Comparison of ENCODE assay signal across 29 cellular contexts in genomic region chr2:235983016-235983415, GRCh38.
"Had no signal": no experiment of that assay in that cellular context is flagged by ENCODE, and none has a peak within 500 bp of the region (broad histone marks: within the 10 kb centered on the region; RNA-seq: fewer than 3 reads in every experiment).

No MANE protein-coding gene starts in this region.

- H3K4me1 Mint-ChIP-seq: naive B cell; naive thymus-derived CD8-positive, alpha-beta T cell; stimulated activated naive B cell treated with anti-CD40 and anti-IgM and Interleukin-4, amounts not matched to agents 10 μg/mL and 1 μg/mL and 100 μg/mL, for 72 hours; stimulated activated naive CD8-positive, alpha-beta T cell treated with anti-CD3 and anti-CD28 coated beads, Interleukin-15, amount 100 ng/mL, for 72 hours had no signal

- H3K36me3 ChIP-seq: neutrophil, pancreas, right lobe of liver, suprapubic skin, tibial artery, upper lobe of right lung, uterus had no signal

- DNase-seq: naive B cell; naive thymus-derived CD8-positive, alpha-beta T cell; nephron progenitor cell; nucleus accumbens; pancreas; psoas muscle; right cardiac atrium; right lobe of liver; stimulated activated CD4-positive, alpha-beta T cell treated with anti-CD3 and anti-CD28 coated beads, Interleukin-15, amount 100 ng/mL, for 24 hours; stimulated activated CD4-positive, alpha-beta T cell treated with anti-CD3 and anti-CD28 coated beads, Interleukin-2, amount 100 ng/mL, for 24 hours; stimulated activated CD4-positive, alpha-beta T cell treated with anti-CD3 and anti-CD28 coated beads, Interleukin-2, amount 100 ng/mL, for 48 hours; stimulated activated CD4-positive, alpha-beta T cell treated with anti-CD3 and anti-CD28 coated beads, Interleukin-4, amount 100 ng/mL, for 24 hours; stimulated activated naive B cell treated with anti-CD40 and anti-IgM and Interleukin-4, amounts not matched to agents 10 μg/mL and 1 μg/mL and 100 μg/mL, for 72 hours; stimulated activated naive CD8-positive, alpha-beta T cell treated with anti-CD3 and anti-CD28 coated beads, Interleukin-15, amount 100 ng/mL, for 72 hours; stimulated activated naive CD8-positive, alpha-beta T cell treated with anti-CD3 and anti-CD28 coated beads, Interleukin-15, Interleukin-2, amounts not matched to agents 100 U/mL and 50 U/mL, for 24 hours; substantia nigra; testis; tibial artery; transverse colon; upper lobe of right lung; uterus had no signal

- H3K4me1 ChIP-seq: pancreas, psoas muscle, right lobe of liver, suprapubic skin, testis, transverse colon, upper lobe of right lung, uterus had no signal

- H3K27me3 ChIP-seq: pancreas, right lobe of liver, suprapubic skin, testis, tibial artery, transverse colon, upper lobe of right lung, uterus had no signal

- H3K36me3 Mint-ChIP-seq: naive B cell; naive thymus-derived CD8-positive, alpha-beta T cell; stimulated activated effector memory CD8-positive, alpha-beta T cell treated with anti-CD3 and anti-CD28 coated beads, Interleukin-12 subunit alpha, Interleukin-12 subunit beta, amount 100 ng/mL, for 72 hours; stimulated activated naive B cell treated with anti-CD40 and anti-IgM and Interleukin-4, amounts not matched to agents 10 μg/mL and 1 μg/mL and 100 μg/mL, for 72 hours had no signal

- H3K9me3 Mint-ChIP-seq: nephron progenitor cell; stimulated activated effector memory CD8-positive, alpha-beta T cell treated with anti-CD3 and anti-CD28 coated beads, Interleukin-12 subunit alpha, Interleukin-12 subunit beta, amount 100 ng/mL, for 72 hours; type B pancreatic cell had no signal

- H3K4me2 ChIP-seq: smooth muscle cell had no signal

- H3K9me3 ChIP-seq: neutrophil, pancreas, psoas muscle, right lobe of liver, suprapubic skin, testis, tibial artery, transverse colon, upper lobe of right lung, uterus had no signal

- H3K4me3 ChIP-seq: pancreas, psoas muscle, right lobe of liver, skin epidermis, smooth muscle cell, suprapubic skin, testis, tibial artery, transverse colon, upper lobe of right lung, uterus had no signal

- H3K27me3 Mint-ChIP-seq: progenitor cell of endocrine pancreas, type B pancreatic cell had no signal

- H3K27ac Mint-ChIP-seq: naive thymus-derived CD8-positive, alpha-beta T cell; nephron progenitor cell; progenitor cell of endocrine pancreas; stimulated activated effector memory CD8-positive, alpha-beta T cell treated with anti-CD3 and anti-CD28 coated beads, Interleukin-12 subunit alpha, Interleukin-12 subunit beta, amount 100 ng/mL, for 72 hours; stimulated activated naive B cell treated with anti-CD40 and anti-IgM and Interleukin-4, amounts not matched to agents 10 μg/mL and 1 μg/mL and 100 μg/mL, for 72 hours; stimulated activated naive CD8-positive, alpha-beta T cell treated with anti-CD3 and anti-CD28 coated beads, Interleukin-15, amount 100 ng/mL, for 72 hours; type B pancreatic cell had no signal

- ATAC-seq: naive thymus-derived CD8-positive, alpha-beta T cell; pancreas; psoas muscle; right cardiac atrium; stimulated activated effector memory CD8-positive, alpha-beta T cell treated with anti-CD3 and anti-CD28 coated beads, Interleukin-12 subunit alpha, Interleukin-12 subunit beta, amount 100 ng/mL, for 72 hours; stimulated activated naive B cell treated with anti-CD40 and anti-IgM and Interleukin-4, amounts not matched to agents 10 μg/mL and 1 μg/mL and 100 μg/mL, for 72 hours; stimulated activated naive CD8-positive, alpha-beta T cell treated with anti-CD3 and anti-CD28 coated beads, Interleukin-15, amount 100 ng/mL, for 72 hours; stimulated activated naive CD8-positive, alpha-beta T cell treated with anti-CD3 and anti-CD28 coated beads, Interleukin-15, Interleukin-2, amounts not matched to agents 100 U/mL and 50 U/mL, for 24 hours; upper lobe of right lung had no signal

- H3K27ac ChIP-seq: neutrophil, pancreas, psoas muscle, right lobe of liver, skin epidermis, suprapubic skin, testis, tibial artery, transverse colon, upper lobe of right lung, uterus had no signal

- H3K4me3 Mint-ChIP-seq: naive B cell; naive thymus-derived CD8-positive, alpha-beta T cell; nephron progenitor cell; neural crest cell; stimulated activated effector memory CD8-positive, alpha-beta T cell treated with anti-CD3 and anti-CD28 coated beads, Interleukin-12 subunit alpha, Interleukin-12 subunit beta, amount 100 ng/mL, for 72 hours; stimulated activated naive B cell treated with anti-CD40 and anti-IgM and Interleukin-4, amounts not matched to agents 10 μg/mL and 1 μg/mL and 100 μg/mL, for 72 hours; stimulated activated naive CD8-positive, alpha-beta T cell treated with anti-CD3 and anti-CD28 coated beads, Interleukin-15, amount 100 ng/mL, for 72 hours; type B pancreatic cell had no signal
